ENCODE assay signal across 8 cellular contexts in genomic region chr17:21253646-21254441, GRCh38. TPM values are rescaled to one million over a fixed set of nuclear protein-coding genes. Genes with fewer than 3 reads are reported as not detected.
DNase-seq lines count a peak whose midpoint lies in the region; ATAC-seq and TF ChIP-seq lines count a peak whose summit lies in the region.

No MANE protein-coding gene starts in this region.

- no peak overlapping the region for H3K9ac ChIP-seq in KMS-11

- H3K79me2 ChIP-seq in KMS-11 (ENCODE audit: insufficient read depth, low read depth), result no peaks in the 10 kb centered on the region

- H2AFZ ChIP-seq in KMS-11 (ENCODE audit: low read depth), result peak overlapping the region; percentile 79

- 57 to 59% methylated on average over 15 of the region's 15 CpGs for WGBS in ectodermal cell, 2 experiments

- H3K27ac Mint-ChIP-seq in nephron progenitor cell, result no peak overlapping the region

- H3K27me3 ChIP-seq in KMS-11 (ENCODE audit: insufficient read depth, low read depth), result no peaks in the 10 kb centered on the region
- peaks cover 4% of the 10 kb centered on the region for H3K27me3 ChIP-seq in ectodermal cell (ENCODE audit: control insufficient read depth, insufficient read depth, low read length, poor library complexity, severe bottlenecking)

- H3K4me2 ChIP-seq in KMS-11, result peak overlapping the region; percentile 11; the same call in 1 of the 2 replicates

- peak overlapping the region; percentile 80 for H3K4me3 Mint-ChIP-seq in nephron progenitor cell

- no peaks in the 10 kb centered on the region for H3K4me1 ChIP-seq in KMS-11 (ENCODE audit: low read depth, poor library complexity, severe bottlenecking)
- H3K4me1 ChIP-seq in ectodermal cell (ENCODE audit: control insufficient read depth, insufficient read depth, low read length), result peaks cover 5% of the 10 kb centered on the region

- H3K27ac ChIP-seq in KMS-11 (no peak overlapping the region), ectodermal cell (ENCODE audit: insufficient read depth, low read depth, low read length, poor library complexity, severe bottlenecking) (no peak overlapping the region)

- no peak for TF ChIP-seq CTCF in KMS-11 (conservative IDR thresholded peaks at IDR 0.05; ENCODE audit: low read depth, low read length)
- no peak for TF ChIP-seq CTCF in nephron progenitor cell (IDR thresholded peaks at IDR 0.05)

- H4K20me1 ChIP-seq in KMS-11 (ENCODE audit: insufficient read depth), result no peaks in the 10 kb centered on the region

- H3K4me1 Mint-ChIP-seq in nephron progenitor cell, result peaks cover 22% of the 10 kb centered on the region

- no peak for DNase-seq in nephron progenitor cell
- no peak for DNase-seq in DMS79 (lab: John Stamatoyannopoulos, UW)
- no peak for DNase-seq in COLO829 (ENCODE audit: low spot score)
- no peak for DNase-seq in GF-D8 (lab: John Stamatoyannopoulos, UW)
- DNase-seq in NCI-H524 treated with DMSO at 0.1 percent for 48 hours (lab: John Stamatoyannopoulos, UW), result no peak

- peaks cover 12% of the 10 kb centered on the region for H3K27me3 Mint-ChIP-seq in nephron progenitor cell (ENCODE audit: low read depth, poor library complexity)

- H3K36me3 ChIP-seq in KMS-11 (ENCODE audit: insufficient read depth) (no peaks in the 10 kb centered on the region), ectodermal cell (ENCODE audit: control insufficient read depth, insufficient read depth, low read length) (no peaks in the 10 kb centered on the region)

- no peaks in the 10 kb centered on the region for H3K9me3 ChIP-seq in ectodermal cell (ENCODE audit: control insufficient read depth, low read length)

- ATAC-seq in GM18907 (IDR thresholded peaks at IDR 0.05; ENCODE audit: unreplicated experiment), result peak; percentile 13

- no peaks in the 10 kb centered on the region for H3K36me3 Mint-ChIP-seq in nephron progenitor cell (ENCODE audit: low read depth)

- H3K4me3 ChIP-seq in KMS-11 (IDR thresholded peaks at IDR 0.05; ENCODE audit: insufficient read depth, low read depth, low read length), result no peak overlapping the region
- peak overlapping the region; percentile 64 for H3K4me3 ChIP-seq in ectodermal cell (ENCODE audit: insufficient read depth, low read depth, low read length)

- H3K9me3 Mint-ChIP-seq in nephron progenitor cell, result no peaks in the 10 kb centered on the region

RNA-seq across cellular contexts. Expression of gene NATD1, which starts 0.6 kb away (rescaled TPM):
- 14.9 TPM for polyA plus RNA-seq in ectodermal cell (2013, experiment 1 of 4)
- polyA plus RNA-seq in ectodermal cell (2013, experiment 2 of 4), result 16.3 TPM
- 12.5 TPM for polyA plus RNA-seq in ectodermal cell (2013, experiment 3 of 4)
- polyA plus RNA-seq in ectodermal cell (2013, experiment 4 of 4), result 14.1 TPM

RNA-seq across cellular contexts. Expression of gene MAP2K3, which starts 30.7 kb away (rescaled TPM):
- 16.6 TPM for polyA plus RNA-seq in ectodermal cell (2013, experiment 1 of 4)
- polyA plus RNA-seq in ectodermal cell (2013, experiment 2 of 4), result 17.1 TPM
- 13.8 TPM for polyA plus RNA-seq in ectodermal cell (2013, experiment 3 of 4)
- 15.0 TPM for polyA plus RNA-seq in ectodermal cell (2013, experiment 4 of 4)

RNA-seq across cellular contexts. Expression of gene TMEM11, which starts 39.9 kb away (rescaled TPM):
- polyA plus RNA-seq in ectodermal cell (2013, experiment 1 of 4), result 29.5 TPM
- 23.5 TPM for polyA plus RNA-seq in ectodermal cell (2013, experiment 2 of 4)
- 26.1 TPM for polyA plus RNA-seq in ectodermal cell (2013, experiment 3 of 4)
- 27.8 TPM for polyA plus RNA-seq in ectodermal cell (2013, experiment 4 of 4)
